In the genomic region with DNA sequence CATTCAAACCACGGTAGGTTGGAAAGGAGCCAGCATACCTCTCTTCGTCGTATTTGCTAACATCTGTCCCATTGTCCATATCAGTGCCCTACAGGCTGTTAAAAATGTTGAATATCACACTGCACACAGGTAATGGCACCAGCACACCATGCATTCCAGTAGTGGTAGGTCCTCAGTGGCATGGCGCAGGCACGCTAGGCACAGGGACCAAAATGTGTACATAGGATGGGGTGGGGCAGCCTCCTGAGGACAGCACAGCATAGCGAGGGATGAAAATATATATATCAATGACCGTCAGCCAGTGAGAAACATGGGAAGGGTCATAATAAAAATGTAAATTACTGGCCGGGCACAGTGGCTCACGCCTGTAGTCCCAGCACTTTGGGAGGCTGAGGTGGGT, we compare ENCODE assay signal across 23 cellular contexts.
"Had no signal": no experiment of that assay in that cellular context is flagged by ENCODE, and none has a peak within 500 bp of the region (broad histone marks: within the 10 kb centered on the region; RNA-seq: fewer than 3 reads in every experiment).

No MANE protein-coding gene starts in this region.

- DNase-seq: dermis blood vessel endothelial cell; effector memory CD4-positive, alpha-beta T cell; erythroblast; foreskin fibroblast; gastrocnemius medialis; left ventricle myocardium superior; lower lobe of right lung; naive thymus-derived CD8-positive, alpha-beta T cell; nephron progenitor cell; occipital lobe; stimulated activated CD4-positive, alpha-beta T cell treated with anti-CD3 and anti-CD28 coated beads, Interleukin-2, amount 100 ng/mL, for 24 hours; stimulated activated CD4-positive, alpha-beta T cell treated with anti-CD3 and anti-CD28 coated beads, Interleukin-4, amount 100 ng/mL, for 24 hours; stimulated activated naive CD8-positive, alpha-beta T cell treated with anti-CD3 and anti-CD28 coated beads, Interleukin-15, Interleukin-2, amounts not matched to agents 100 U/mL and 50 U/mL, for 24 hours; substantia nigra; testis; tibial artery; upper lobe of left lung had no signal

- H3K4me3 Mint-ChIP-seq: naive thymus-derived CD8-positive, alpha-beta T cell; nephron progenitor cell; stimulated activated memory B cell treated with anti-CD40 and anti-IgM and Interleukin-4, amounts not matched to agents 10 μg/mL and 1 μg/mL and 100 μg/mL, for 72 hours had no signal

- H3K36me3 ChIP-seq: gastrocnemius medialis, lower lobe of right lung, right atrium auricular region, tibial artery, upper lobe of left lung had no signal

- H3K27ac Mint-ChIP-seq: nephron progenitor cell; progenitor cell of endocrine pancreas; stimulated activated memory B cell treated with anti-CD40 and anti-IgM and Interleukin-4, amounts not matched to agents 10 μg/mL and 1 μg/mL and 100 μg/mL, for 72 hours had no signal

- H3K9me3 ChIP-seq: gastrocnemius medialis, lower lobe of right lung, right atrium auricular region, testis, tibial artery, upper lobe of left lung had no signal

- H3K4me3 ChIP-seq: coronary artery, gastrocnemius medialis, lower lobe of right lung, right atrium auricular region, smooth muscle cell, testis, tibial artery, upper lobe of left lung had no signal

- H3K36me3 Mint-ChIP-seq: stimulated activated memory B cell treated with anti-CD40 and anti-IgM and Interleukin-4, amounts not matched to agents 10 μg/mL and 1 μg/mL and 100 μg/mL, for 72 hours had no signal

- H3K4me1 Mint-ChIP-seq: naive thymus-derived CD8-positive, alpha-beta T cell; nephron progenitor cell; stimulated activated memory B cell treated with anti-CD40 and anti-IgM and Interleukin-4, amounts not matched to agents 10 μg/mL and 1 μg/mL and 100 μg/mL, for 72 hours had no signal

- H3K4me1 ChIP-seq: gastrocnemius medialis, lower lobe of right lung, parathyroid adenoma, right atrium auricular region, testis, tibial artery, upper lobe of left lung had no signal

- H3K27ac ChIP-seq: coronary artery, gastrocnemius medialis, lower lobe of right lung, parathyroid adenoma, right atrium auricular region, testis, tibial artery, upper lobe of left lung had no signal

- H3K27me3 ChIP-seq: gastrocnemius medialis, right atrium auricular region, testis, upper lobe of left lung had no signal

- H3K9me3 Mint-ChIP-seq: nephron progenitor cell had no signal
